In genomic region chr18:3504637-3505036, GRCh38 we compare ENCODE assay signal across 20 cellular contexts. TPM values are rescaled to one million over a fixed set of nuclear protein-coding genes. Genes with fewer than 3 reads are reported as not detected.
DNase-seq lines count a peak whose midpoint lies in the region; ATAC-seq, FAIRE-seq and TF ChIP-seq lines count a peak whose summit lies in the region.
"Had no signal": no experiment of that assay in that cellular context is flagged by ENCODE, and none has a peak within 500 bp of the region (broad histone marks: within the 10 kb centered on the region; RNA-seq: fewer than 3 reads in every experiment).

No MANE protein-coding gene starts in this region.

- POLR2A ChIA-PET in WTC11 (lab: Charles Lee), result interaction anchor here (0.6 to 1.1 kb wide), 2 partner anchors 81 to 275 kb away, joined by 3 to 5 read pairs; no protein-coding TSS in a partner anchor

- DNase-seq in GM23338 (ENCODE audit: low spot score) (no peak), WTC11 (ENCODE audit: low spot score) (no peak), endodermal cell (no peak), urothelium cell line (ENCODE audit: low spot score) (no peak), NCI-H1105 (lab: John Stamatoyannopoulos, UW) (no peak), amniotic stem cell (lab: John Stamatoyannopoulos, UW) (no peak)
- DNase-seq in activated T-cell treated with anti-CD3 and anti-CD28 coated beads, Interleukin-2, amount 50 U/mL, for 48 hours, result no peak
- DNase-seq: Caco-2; CD4-positive, CD25-positive, alpha-beta regulatory T cell; CD8-positive, alpha-beta T cell; DMS153; DND-41; H7; HCEC 1CT had no signal

- no peaks in the 10 kb centered on the region for H3K9me2 ChIP-seq in GM23338 (ENCODE audit: insufficient read depth)

- H3K4me1 ChIP-seq in GM23338 (ENCODE audit: insufficient read depth) (peaks cover 18% of the 10 kb centered on the region), endodermal cell (ENCODE audit: control insufficient read depth, insufficient read depth, low read length) (no peaks in the 10 kb centered on the region)

- CTCF ChIA-PET in WTC11 (lab: Charles Lee), result interaction anchor here (0.9 to 1.9 kb wide), 2 partner anchors 23 kb away, joined by 9 to 11 read pairs; no protein-coding TSS in a partner anchor

- H3K79me2 ChIP-seq in GM23338 (replicated peaks; ENCODE audit: insufficient read depth), result no peaks in the 10 kb centered on the region

- H3K27ac ChIP-seq in GM23338 (ENCODE audit: low read depth) (no peak overlapping the region), endodermal cell (ENCODE audit: low read depth, low read length) (no peak overlapping the region)
- H3K27ac ChIP-seq: 22Rv1, BLaER1, C4-2B had no signal

- H3K36me3 ChIP-seq in GM23338 (ENCODE audit: insufficient read depth) (no peaks in the 10 kb centered on the region), endodermal cell (ENCODE audit: control insufficient read depth, insufficient read depth, low read length) (no peaks in the 10 kb centered on the region)
- H3K36me3 ChIP-seq: BLaER1 had no signal

- H3K27me3 Mint-ChIP-seq in GM23338 (ENCODE audit: insufficient read depth, low read depth, poor library complexity) (peaks cover 8% of the 10 kb centered on the region), WTC11 (ENCODE audit: low read depth) (no peaks in the 10 kb centered on the region), endodermal cell (ENCODE audit: insufficient read depth) (no peaks in the 10 kb centered on the region)

- H3K27ac Mint-ChIP-seq in GM23338 (peak overlapping the region; percentile 67), WTC11 (0 out of 2 replicates have a peak overlapping the region, but pooled peaks have one; percentile 4), endodermal cell (peak overlapping the region; percentile 10)
- H3K27ac Mint-ChIP-seq: B cell; CD8-positive, alpha-beta T cell had no signal

- H3K4me3 ChIP-seq in GM23338 (no peak overlapping the region), endodermal cell (ENCODE audit: low read length) (no peak overlapping the region)
- H3K4me3 ChIP-seq: BLaER1 had no signal

- H2AFZ ChIP-seq in GM23338, result no peak overlapping the region

- ATAC-seq in GM23338 (no peak), WTC11 (no peak)
- ATAC-seq: CD8-positive, alpha-beta T cell had no signal

- 60 to 77% methylated on average over 2 to 5 of the region's 5 CpGs for WGBS in endodermal cell (ENCODE audit: insufficient coverage in 1 of 2, insufficient read length in 1 of 2), 2 experiments

- H3K4me3 Mint-ChIP-seq in GM23338 (no peak overlapping the region), WTC11 (no peak overlapping the region), endodermal cell (no peak overlapping the region)
- H3K4me3 Mint-ChIP-seq: B cell; CD4-positive, CD25-positive, alpha-beta regulatory T cell; CD8-positive, alpha-beta T cell had no signal

- TF ChIP-seq CTCF in GM23338 (conservative IDR thresholded peaks at IDR 0.05; ENCODE audit: low read depth in 2 of 2) (no peak), WTC11 (IDR thresholded peaks at IDR 0.05) (no peak), endodermal cell (conservative IDR thresholded peaks at IDR 0.05) (no peak)

- peaks cover 16% of the 10 kb centered on the region for H3F3A ChIP-seq in GM23338 (replicated peaks; ENCODE audit: low read depth)

- no peaks in the 10 kb centered on the region for H3K9me3 ChIP-seq in endodermal cell (ENCODE audit: control insufficient read depth, low read length)
- H3K9me3 ChIP-seq: BLaER1, Caco-2 had no signal

- no peaks in the 10 kb centered on the region for H3K27me3 ChIP-seq in GM23338 (ENCODE audit: insufficient read depth)
- no peaks in the 10 kb centered on the region for H3K27me3 ChIP-seq in endodermal cell (ENCODE audit: control insufficient read depth, insufficient read depth, low read length, poor library complexity, severe bottlenecking)

- no peak overlapping the region for H3K9ac ChIP-seq in endodermal cell (ENCODE audit: extremely low read depth, low read length, poor library complexity, severe bottlenecking)
- H3K9ac ChIP-seq: BLaER1 had no signal

- H3K36me3 Mint-ChIP-seq in GM23338 (ENCODE audit: low read depth) (no peaks in the 10 kb centered on the region), WTC11 (no peaks in the 10 kb centered on the region), endodermal cell (ENCODE audit: low read depth) (no peaks in the 10 kb centered on the region)
- H3K36me3 Mint-ChIP-seq: CD4-positive, CD25-positive, alpha-beta regulatory T cell; CD8-positive, alpha-beta T cell had no signal

- peak; percentile 78 for FAIRE-seq in urothelium cell line (lab: Jason Lieb, UNC)
- FAIRE-seq: GM12892, H1 had no signal

- H3K4me2 ChIP-seq in GM23338, result no peak overlapping the region
- H3K4me2 ChIP-seq: BLaER1 had no signal

- H3K9me3 Mint-ChIP-seq in GM23338, result no peaks in the 10 kb centered on the region
- H3K9me3 Mint-ChIP-seq in WTC11, result no peaks in the 10 kb centered on the region
- H3K9me3 Mint-ChIP-seq in endodermal cell, result no peaks in the 10 kb centered on the region
- H3K9me3 Mint-ChIP-seq: CD4-positive, CD25-positive, alpha-beta regulatory T cell; CD8-positive, alpha-beta T cell had no signal

- peaks cover 22% of the 10 kb centered on the region for H3K4me1 Mint-ChIP-seq in GM23338
- H3K4me1 Mint-ChIP-seq in WTC11, result peaks cover 23% of the 10 kb centered on the region
- peaks cover 19% of the 10 kb centered on the region for H3K4me1 Mint-ChIP-seq in endodermal cell

- no peaks in the 10 kb centered on the region for H4K20me1 ChIP-seq in GM23338 (replicated peaks; ENCODE audit: insufficient read depth)
- H4K20me1 ChIP-seq: BLaER1 had no signal

TF ChIP-seq in GM23338, 12 proteins besides CTCF, POLR2A, EP300 and RAD21:
- TF ChIP-seq EZH2phosphoT487 (IDR thresholded peaks at IDR 0.05; ENCODE audit: unreplicated experiment) (no peak), POLR2AphosphoS5 (IDR thresholded peaks at IDR 0.05; ENCODE audit: low read depth) (no peak), CREB1 (CRISPR knock-in tag; IDR thresholded peaks at IDR 0.05; ENCODE audit: low read depth) (no peak)

TF ChIP-seq in WTC11, 78 proteins besides CTCF, POLR2A, EP300 and RAD21 (continues in another document):
- TF ChIP-seq ZNF416 (CRISPR knock-in tag; IDR thresholded peaks at IDR 0.05) (no peak), GABPB1 (CRISPR knock-in tag; IDR thresholded peaks at IDR 0.05) (no peak), USF2 (CRISPR knock-in tag; IDR thresholded peaks at IDR 0.05) (no peak), MXD4 (CRISPR knock-in tag; IDR thresholded peaks at IDR 0.05; ENCODE audit: borderline replicate concordance) (no peak), PREB (CRISPR knock-in tag; IDR thresholded peaks at IDR 0.05; ENCODE audit: borderline replicate concordance) (no peak)
- TF ChIP-seq, protein P1, sequence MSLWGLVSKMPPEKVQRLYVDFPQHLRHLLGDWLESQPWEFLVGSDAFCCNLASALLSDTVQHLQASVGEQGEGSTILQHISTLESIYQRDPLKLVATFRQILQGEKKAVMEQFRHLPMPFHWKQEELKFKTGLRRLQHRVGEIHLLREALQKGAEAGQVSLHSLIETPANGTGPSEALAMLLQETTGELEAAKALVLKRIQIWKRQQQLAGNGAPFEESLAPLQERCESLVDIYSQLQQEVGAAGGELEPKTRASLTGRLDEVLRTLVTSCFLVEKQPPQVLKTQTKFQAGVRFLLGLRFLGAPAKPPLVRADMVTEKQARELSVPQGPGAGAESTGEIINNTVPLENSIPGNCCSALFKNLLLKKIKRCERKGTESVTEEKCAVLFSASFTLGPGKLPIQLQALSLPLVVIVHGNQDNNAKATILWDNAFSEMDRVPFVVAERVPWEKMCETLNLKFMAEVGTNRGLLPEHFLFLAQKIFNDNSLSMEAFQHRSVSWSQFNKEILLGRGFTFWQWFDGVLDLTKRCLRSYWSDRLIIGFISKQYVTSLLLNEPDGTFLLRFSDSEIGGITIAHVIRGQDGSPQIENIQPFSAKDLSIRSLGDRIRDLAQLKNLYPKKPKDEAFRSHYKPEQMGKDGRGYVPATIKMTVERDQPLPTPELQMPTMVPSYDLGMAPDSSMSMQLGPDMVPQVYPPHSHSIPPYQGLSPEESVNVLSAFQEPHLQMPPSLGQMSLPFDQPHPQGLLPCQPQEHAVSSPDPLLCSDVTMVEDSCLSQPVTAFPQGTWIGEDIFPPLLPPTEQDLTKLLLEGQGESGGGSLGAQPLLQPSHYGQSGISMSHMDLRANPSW (CRISPR knock-in tag; conservative IDR thresholded peaks at IDR 0.05; ENCODE audit: low read depth), result no peak

RNA-seq across cellular contexts. Expression of gene TGIF1, which starts 54.7 kb away (rescaled TPM):
- total RNA-seq in GM23338 (2014; rRNA removed; shearing (Covaris generic)), result 286 and 294 TPM in 2 replicates
- 288 and 316 TPM in 2 replicates for polyA plus RNA-seq in GM23338 (2016; fragmentation: Nextera tagmentation; extraction: Ambion mirVana)
- 201 to 210 TPM (median 206 TPM) in 3 replicates for total RNA-seq in WTC11 (2021)
- total RNA-seq in endodermal cell, result 100 to 1,000 TPM; 417 to 575 TPM
- 177 TPM for polyA plus RNA-seq in endodermal cell (2013, experiment 1 of 2)
- 176 TPM for polyA plus RNA-seq in endodermal cell (2013, experiment 2 of 2)

Comparison
In these comparisons a context has a peak if more than half of its experiments do, and no peak if none do; other contexts are left out.
1. H3K27ac Mint-ChIP-seq: peak in every context shown above with its lines; median percentile 67 in GM23338; 10 in endodermal cell; 4 in WTC11.